Comparison of ENCODE assay signal across 31 cellular contexts in genomic region chr16:22222006-22222405, GRCh38. TPM values are rescaled to one million over a fixed set of nuclear protein-coding genes. Genes with fewer than 3 reads are reported as not detected.
"Had no signal": no experiment of that assay in that cellular context is flagged by ENCODE, and none has a peak within 500 bp of the region (broad histone marks: within the 10 kb centered on the region; RNA-seq: fewer than 3 reads in every experiment).

No MANE protein-coding gene starts in this region.

- FAIRE-seq: endothelial cell of umbilical vein, kidney, pancreas, small intestine, urothelium cell line had no signal

- H3K4me3 ChIP-seq: colonic mucosa, esophagus muscularis mucosa, mucosa of descending colon, pancreas, tibial nerve, upper lobe of left lung had no signal

- H3K9me3 Mint-ChIP-seq: dendritic cell treated with granulocyte-macrophage colony-stimulating factor and Interleukin-4, amounts not matched to agents 40 ng/mL and 50 ng/mL, for 4 days; mesothelial cell of epicardium; naive B cell; natural killer cell treated with Interleukin-12 subunit alpha and Interleukin-12 subunit beta and Interleukin-15 and Interleukin-18, amount 100 ng/mL, for 72 hours; neural crest cell; stimulated activated naive CD8-positive, alpha-beta T cell treated with anti-CD3 and anti-CD28 coated beads, Interleukin-15, amount 100 ng/mL, for 72 hours had no signal

- H3K36me3 ChIP-seq: colonic mucosa, neutrophil, pancreas had no signal

- H3K9me3 ChIP-seq: colonic mucosa, esophagus muscularis mucosa, mucosa of descending colon, neutrophil, pancreas, tibial nerve, upper lobe of left lung had no signal

- H3K27me3 ChIP-seq: colonic mucosa, esophagus muscularis mucosa, foreskin keratinocyte, neutrophil, pancreas, tibial nerve, upper lobe of left lung had no signal

- H3K36me3 Mint-ChIP-seq: naive B cell; natural killer cell treated with Interleukin-12 subunit alpha and Interleukin-12 subunit beta and Interleukin-15 and Interleukin-18, amount 100 ng/mL, for 72 hours had no signal

- H3K27ac Mint-ChIP-seq: dendritic cell treated with granulocyte-macrophage colony-stimulating factor and Interleukin-4, amounts not matched to agents 40 ng/mL and 50 ng/mL, for 4 days; mesothelial cell of epicardium; natural killer cell treated with Interleukin-12 subunit alpha and Interleukin-12 subunit beta and Interleukin-15 and Interleukin-18, amount 100 ng/mL, for 72 hours had no signal

- H3K4me1 ChIP-seq: foreskin keratinocyte, pancreas had no signal

- H3K4me3 Mint-ChIP-seq: dendritic cell treated with granulocyte-macrophage colony-stimulating factor and Interleukin-4, amounts not matched to agents 40 ng/mL and 50 ng/mL, for 4 days; mesothelial cell of epicardium; naive B cell; natural killer cell treated with Interleukin-12 subunit alpha and Interleukin-12 subunit beta and Interleukin-15 and Interleukin-18, amount 100 ng/mL, for 72 hours; neural crest cell; stimulated activated naive CD8-positive, alpha-beta T cell treated with anti-CD3 and anti-CD28 coated beads, Interleukin-15, amount 100 ng/mL, for 72 hours had no signal

- ATAC-seq: foreskin keratinocyte; left lobe of liver; mucosa of descending colon; natural killer cell treated with Interleukin-12 subunit alpha and Interleukin-12 subunit beta and Interleukin-15 and Interleukin-18, amount 100 ng/mL, for 72 hours; pancreas; stimulated activated naive CD8-positive, alpha-beta T cell treated with anti-CD3 and anti-CD28 coated beads, Interleukin-15, amount 100 ng/mL, for 72 hours had no signal

- DNase-seq: central memory CD4-positive, alpha-beta T cell; colonic mucosa; effector CD8-positive, alpha-beta T cell; foreskin keratinocyte; kidney; mesenchymal stem cell; mucosa of descending colon; naive B cell; pancreas; small intestine; stimulated activated CD4-positive, alpha-beta T cell treated with anti-CD3 and anti-CD28 coated beads, Interleukin-15, amount 100 ng/mL, for 24 hours; stimulated activated CD4-positive, alpha-beta T cell treated with anti-CD3 and anti-CD28 coated beads, Interleukin-2, amount 100 ng/mL, for 48 hours; stimulated activated CD8-positive, alpha-beta memory T cell treated with anti-CD3 and anti-CD28 coated beads, Interleukin-4, amount 100 ng/mL, for 48 hours; stimulated activated naive CD4-positive, alpha-beta T cell; stimulated activated naive CD8-positive, alpha-beta T cell treated with anti-CD3 and anti-CD28 coated beads, Interleukin-15, amount 100 ng/mL, for 72 hours; upper lobe of left lung had no signal

- H3K27ac ChIP-seq: colonic mucosa, foreskin keratinocyte, neutrophil, pancreas had no signal

- H3K4me1 Mint-ChIP-seq: mesothelial cell of epicardium, neural crest cell had no signal

- H3K27me3 Mint-ChIP-seq: dendritic cell treated with granulocyte-macrophage colony-stimulating factor and Interleukin-4, amounts not matched to agents 40 ng/mL and 50 ng/mL, for 4 days; naive B cell; natural killer cell treated with Interleukin-12 subunit alpha and Interleukin-12 subunit beta and Interleukin-15 and Interleukin-18, amount 100 ng/mL, for 72 hours; stimulated activated naive CD8-positive, alpha-beta T cell treated with anti-CD3 and anti-CD28 coated beads, Interleukin-15, amount 100 ng/mL, for 72 hours had no signal

RNA-seq across cellular contexts. Expression of gene SDR42E2, which starts 59.7 kb away (rescaled TPM):
- total RNA-seq: chondrocyte, colonic mucosa, esophagus muscularis mucosa, foreskin keratinocyte, kidney, left lobe of liver, lower leg skin, mucosa of descending colon, neural crest cell, omental fat pad, pancreas, posterior vena cava, tibial nerve had no signal
- polyA plus RNA-seq: fibroblast of lung, foreskin keratinocyte had no signal
